In genomic region chr6:132088150-132088549, GRCh38 we compare ENCODE assay signal across 34 cellular contexts.
"Had no signal": no experiment of that assay in that cellular context is flagged by ENCODE, and none has a peak within 500 bp of the region (broad histone marks: within the 10 kb centered on the region; RNA-seq: fewer than 3 reads in every experiment).

No MANE protein-coding gene starts in this region.

- H3K9me3 Mint-ChIP-seq: activated CD4-positive, alpha-beta T cell treated with anti-CD3 and anti-CD28 coated beads, Interleukin-2, amount 10 ng/mL, durations not matched to agents 24 days and 14 days; activated T-cell treated with anti-CD3 and anti-CD28 coated beads, Interleukin-2, amount 50 U/mL, for 72 hours; activated T-helper 17 cell treated with anti-CD3 and anti-CD28 coated beads, Interleukin-2, amount 50 U/mL, for 72 hours had no signal

- DNase-seq: activated CD4-positive, alpha-beta T cell treated with anti-CD3 and anti-CD28 coated beads, Interleukin-2, amount 10 ng/mL, durations not matched to agents 24 days and 14 days; activated CD4-positive, alpha-beta T cell treated with anti-CD3 and anti-CD28 coated beads, Interleukin-2, amount 50 U/mL, for 4 hours; activated CD4-positive, CD25-positive, alpha-beta regulatory T cell; activated CD8-positive, alpha-beta T cell treated with anti-CD3 and anti-CD28 coated beads for 36 hours; activated effector memory CD4-positive, alpha-beta T cell treated with anti-CD3 and anti-CD28 coated beads, Interleukin-2, amount 50 U/mL, for 16 hours; activated naive CD4-positive, alpha-beta T cell; activated naive CD4-positive, alpha-beta T cell treated with anti-CD3 and anti-CD28 coated beads, Interleukin-2, amount 50 U/mL, for 16 hours; activated naive CD8-positive, alpha-beta T cell treated with anti-CD3 and anti-CD28 coated beads for 36 hours; activated T-cell treated with anti-CD3 and anti-CD28 coated beads, Interleukin-2, amount 50 U/mL, for 1 hour; activated T-cell treated with anti-CD3 and anti-CD28 coated beads, Interleukin-2, amount 50 U/mL, for 72 hours; amniotic stem cell; aorta; Karpas-422; KBM-7; NCI-H1105; NCI-H1436; NCI-H1694; NCI-H1930; NCI-H2171; NCI-H510A; NCI-H526; NCI-H748 treated with DMSO at 0.1 percent for 48 hours; NK-92 treated with Interleukin-12 subunit alpha and Interleukin-12 subunit beta, amount 100 ng/mL, for 24 hours; PC-9; SHP77; SJCRH30; SW 1271; T-helper 1 cell; T-helper 2 cell; T-helper 9 cell had no signal

- H3K4me2 ChIP-seq: PC-9 had no signal

- H3K4me3 Mint-ChIP-seq: activated CD4-positive, alpha-beta T cell treated with anti-CD3 and anti-CD28 coated beads, Interleukin-2, amount 10 ng/mL, durations not matched to agents 24 days and 14 days; activated CD8-positive, alpha-beta T cell treated with anti-CD3 and anti-CD28 coated beads for 36 hours; activated naive CD8-positive, alpha-beta T cell treated with anti-CD3 and anti-CD28 coated beads for 36 hours; activated T-cell treated with anti-CD3 and anti-CD28 coated beads, Interleukin-2, amount 50 U/mL, for 72 hours; activated T-helper 17 cell treated with anti-CD3 and anti-CD28 coated beads, Interleukin-2, amount 50 U/mL, for 72 hours; central memory CD8-positive, alpha-beta T cell had no signal

- H3K4me3 ChIP-seq: cardiac muscle cell, PC-9, SJCRH30 had no signal

- H3K27me3 ChIP-seq: cardiac muscle cell, SJCRH30 had no signal

- H3K4me1 Mint-ChIP-seq: activated CD4-positive, alpha-beta T cell treated with anti-CD3 and anti-CD28 coated beads, Interleukin-2, amount 10 ng/mL, durations not matched to agents 24 days and 14 days; activated naive CD8-positive, alpha-beta T cell treated with anti-CD3 and anti-CD28 coated beads for 36 hours; activated T-helper 17 cell treated with anti-CD3 and anti-CD28 coated beads, Interleukin-2, amount 50 U/mL, for 72 hours; central memory CD8-positive, alpha-beta T cell had no signal

- H3K27me3 Mint-ChIP-seq: activated CD4-positive, alpha-beta T cell treated with anti-CD3 and anti-CD28 coated beads, Interleukin-2, amount 10 ng/mL, durations not matched to agents 24 days and 14 days; activated CD8-positive, alpha-beta T cell treated with anti-CD3 and anti-CD28 coated beads for 36 hours; activated T-helper 17 cell treated with anti-CD3 and anti-CD28 coated beads, Interleukin-2, amount 50 U/mL, for 72 hours; central memory CD8-positive, alpha-beta T cell had no signal

- ATAC-seq: activated CD8-positive, alpha-beta T cell treated with anti-CD3 and anti-CD28 coated beads for 36 hours; activated T-cell treated with anti-CD3 and anti-CD28 coated beads, Interleukin-2, amount 50 U/mL, for 72 hours; activated T-helper 17 cell treated with anti-CD3 and anti-CD28 coated beads, Interleukin-2, amount 50 U/mL, for 72 hours had no signal

- H3K36me3 ChIP-seq: cardiac muscle cell, SJCRH30 had no signal

- H3K36me3 Mint-ChIP-seq: activated naive CD8-positive, alpha-beta T cell treated with anti-CD3 and anti-CD28 coated beads for 36 hours had no signal

- H3K27ac Mint-ChIP-seq: activated CD4-positive, alpha-beta T cell treated with anti-CD3 and anti-CD28 coated beads, Interleukin-2, amount 10 ng/mL, durations not matched to agents 24 days and 14 days; activated CD8-positive, alpha-beta T cell treated with anti-CD3 and anti-CD28 coated beads for 36 hours; activated naive CD8-positive, alpha-beta T cell treated with anti-CD3 and anti-CD28 coated beads for 36 hours; activated T-cell treated with anti-CD3 and anti-CD28 coated beads, Interleukin-2, amount 50 U/mL, for 72 hours; activated T-helper 17 cell treated with anti-CD3 and anti-CD28 coated beads, Interleukin-2, amount 50 U/mL, for 72 hours had no signal

- H3K27ac ChIP-seq: cardiac muscle cell, PC-9, SJCRH30, VCaP had no signal
